2 cellular contexts compared by ENCODE assay signal in genomic region chr1:237074371-237075117, GRCh38.
TF ChIP-seq lines count a peak whose summit lies in the region.

No MANE protein-coding gene starts in this region.

TF ChIP-seq in HepG2, 621 proteins besides CTCF, POLR2A, EP300 and RAD21:
- TF ChIP-seq ATF7 (IDR thresholded peaks at IDR 0.05) (0 out of 2 replicates have a peak, but pooled peaks have one; percentile 31), ATF7 (CRISPR knock-in tag; IDR thresholded peaks at IDR 0.05) (no peak), ZNF839 (CRISPR knock-in tag; IDR thresholded peaks at IDR 0.05; ENCODE audit: borderline replicate concordance) (no peak)

TF ChIP-seq in WTC11, 78 proteins besides CTCF, POLR2A, EP300 and RAD21:
- no peak for TF ChIP-seq ESRRA (CRISPR knock-in tag; IDR thresholded peaks at IDR 0.05; ENCODE audit: borderline replicate concordance)
TF ChIP-seq in WTC11: peak in this region for 0.
